In genomic region chr11:123193742-123194141, GRCh38 we compare ENCODE assay signal across 11 cellular contexts. TPM values are rescaled to one million over a fixed set of nuclear protein-coding genes. Genes with fewer than 3 reads are reported as not detected.
DNase-seq lines count a peak whose midpoint lies in the region; ATAC-seq and TF ChIP-seq lines count a peak whose summit lies in the region.
"Had no signal": no experiment of that assay in that cellular context is flagged by ENCODE, and none has a peak within 500 bp of the region (broad histone marks: within the 10 kb centered on the region; RNA-seq: fewer than 3 reads in every experiment).

No MANE protein-coding gene starts in this region.

- POLR2A ChIA-PET in naive thymus-derived CD8-positive, alpha-beta T cell (lab: Charles Lee) = no interaction called here

- H3K9me3 ChIP-seq in left ventricle myocardium inferior (replicated peaks) (no peaks in the 10 kb centered on the region), aorta (ENCODE audit: control insufficient read depth, low read length) (no peaks in the 10 kb centered on the region), thyroid gland (no peaks in the 10 kb centered on the region)

- no peaks in the 10 kb centered on the region for H3K36me3 Mint-ChIP-seq in naive thymus-derived CD8-positive, alpha-beta T cell

- H3K4me1 Mint-ChIP-seq in naive thymus-derived CD8-positive, alpha-beta T cell = peaks cover 18 to 38% (median 31%) of the 10 kb centered on the region in 4 donors

- H3K36me3 ChIP-seq in left ventricle myocardium inferior (no peaks in the 10 kb centered on the region), aorta (ENCODE audit: control insufficient read depth in 1 of 2, insufficient read depth in 2 of 2, low read length in 1 of 2) (no peaks in the 10 kb centered on the region), thyroid gland (no peaks in the 10 kb centered on the region)

- H3K27me3 Mint-ChIP-seq in naive thymus-derived CD8-positive, alpha-beta T cell = peaks cover 25 to 54% (median 41%) of the 10 kb centered on the region in 5 donors

- no peak for DNase-seq in left ventricle myocardium inferior
- no peak for DNase-seq in left ventricle myocardium superior
- no peak for DNase-seq in epithelial cell of prostate (ENCODE audit: low read depth, low spot score)
- no peak for DNase-seq in naive thymus-derived CD8-positive, alpha-beta T cell
- DNase-seq in aorta = no peak
- no peak for DNase-seq in thyroid gland
- DNase-seq in activated CD8-positive, alpha-beta memory T cell treated with anti-CD3 and anti-CD28 coated beads, Interleukin-2, amount 50 U/mL, for 48 hours = no peak
- DNase-seq: activated CD8-positive, alpha-beta T cell treated with anti-CD3 and anti-CD28 coated beads for 36 hours; NCI-H1436 had no signal

- no peak overlapping the region for H3K27ac Mint-ChIP-seq in naive thymus-derived CD8-positive, alpha-beta T cell
- H3K27ac Mint-ChIP-seq: activated CD8-positive, alpha-beta T cell treated with anti-CD3 and anti-CD28 coated beads for 36 hours had no signal

- peaks cover 100% of the 10 kb centered on the region for H3K27me3 ChIP-seq in left ventricle myocardium inferior (ENCODE audit: low read depth)
- no peaks in the 10 kb centered on the region for H3K27me3 ChIP-seq in aorta (ENCODE audit: control insufficient read depth in 1 of 2, insufficient read depth in 2 of 2, low read length in 1 of 2)
- H3K27me3 ChIP-seq in thyroid gland = no peaks in the 10 kb centered on the region

- H3K9me3 Mint-ChIP-seq in naive thymus-derived CD8-positive, alpha-beta T cell = peaks cover 0 to 5% (median 0%) of the 10 kb centered on the region in 9 donors
- H3K9me3 Mint-ChIP-seq: activated CD8-positive, alpha-beta T cell treated with anti-CD3 and anti-CD28 coated beads for 36 hours; central memory CD8-positive, alpha-beta T cell had no signal

- H3K4me3 ChIP-seq in left ventricle myocardium inferior (peak overlapping the region; percentile 62), aorta (ENCODE audit: low read length in 2 of 2) (peak overlapping the region; percentile 88 to 90), thyroid gland (replicated peaks in 1 of 3) (no peak overlapping the region)

- 11 to 14% methylated on average over 4 of the region's 4 CpGs for WGBS in aorta, 2 donors
- WGBS in thyroid gland, 2 donors = 63 to 70% methylated on average over 3 to 4 of the region's 4 CpGs

- H3K4me1 ChIP-seq in left ventricle myocardium inferior = peaks cover 20% of the 10 kb centered on the region
- peaks cover 0 to 7% of the 10 kb centered on the region in 2 donors for H3K4me1 ChIP-seq in aorta (ENCODE audit: control insufficient read depth in 1 of 2, insufficient read depth in 2 of 2, low read length in 2 of 2)
- peaks cover 0 to 10% of the 10 kb centered on the region in 2 donors for H3K4me1 ChIP-seq in thyroid gland

- H3K27ac ChIP-seq in left ventricle myocardium inferior (replicated peaks) (peak overlapping the region; percentile 63), epithelial cell of prostate (peak overlapping the region; percentile 47), aorta (ENCODE audit: low read depth in 1 of 2, low read length in 2 of 2) (peak overlapping the region; percentile 69 to 85), thyroid gland (no peak overlapping the region)

- intact Hi-C loops in left ventricle myocardium inferior (cut with micrococcal nuclease) (no loop called here), left ventricle myocardium superior (cut with micrococcal nuclease) (no loop called here), aorta (cut with DNase I) (loop anchor here (2.0 to 5.0 kb wide), 3 partner anchors 33 to 83 kb away; no protein-coding TSS in a partner anchor), thyroid gland (cut with DNase I) (no loop called here)

- no peak for TF ChIP-seq CTCF in left ventricle myocardium inferior (IDR thresholded peaks at IDR 0.05; ENCODE audit: borderline replicate concordance)
- TF ChIP-seq CTCF in thyroid gland (IDR thresholded peaks at IDR 0.05) = no peak

- peak overlapping the region in 6 of 10 donors; percentile 1 to 80 (median 48) for H3K4me3 Mint-ChIP-seq in naive thymus-derived CD8-positive, alpha-beta T cell
- H3K4me3 Mint-ChIP-seq: activated CD8-positive, alpha-beta T cell treated with anti-CD3 and anti-CD28 coated beads for 36 hours; central memory CD8-positive, alpha-beta T cell had no signal

- TF ChIP-seq POLR2A in thyroid gland (IDR thresholded peaks at IDR 0.05) = no peak

- no peak for ATAC-seq in left ventricle myocardium superior
- ATAC-seq in naive thymus-derived CD8-positive, alpha-beta T cell = no peak
- ATAC-seq in aorta (ENCODE audit: low FRiP score) = peak; percentile 14
- ATAC-seq in HG03342 (IDR thresholded peaks at IDR 0.05; ENCODE audit: unreplicated experiment) = no peak
- ATAC-seq: activated CD8-positive, alpha-beta T cell treated with anti-CD3 and anti-CD28 coated beads for 36 hours had no signal

RNA-seq across cellular contexts. Expression of gene CLMP, which starts 1.3 kb away (rescaled TPM):
- total RNA-seq in left ventricle myocardium inferior (3.4 TPM), left ventricle myocardium superior (4.9 TPM), aorta (100 to 1,000 TPM in 1 of 2 donors, 10 to 100 TPM in 1; 70.9 to 107 TPM), thyroid gland (10 to 100 TPM in 2 of 4 donors, 1 to 10 TPM in 2; 4.9 to 13.2 (median 9.3) TPM)
- under 1 TPM in 1 of 2 experiments, not detected in 1; 0.08 TPM for total RNA-seq in naive thymus-derived CD8-positive, alpha-beta T cell
- polyA plus RNA-seq in naive thymus-derived CD8-positive, alpha-beta T cell = under 1 TPM; 0.08 to 0.28 (median 0.12) TPM
- polyA plus RNA-seq in aorta = 10 to 100 TPM in 1 of 2 donors, 1 to 10 TPM in 1; 8.2 to 23.8 TPM

Comparison
In these comparisons a context has a peak if more than half of its experiments do, and no peak if none do; other contexts are left out.
1. H3K27ac ChIP-seq: peak in left ventricle myocardium inferior (single experiment), epithelial cell of prostate (single experiment) and aorta (2 of 2); none in thyroid gland (0 of 3).
2. H3K4me3 ChIP-seq: peak in left ventricle myocardium inferior (single experiment) and aorta (2 of 2); none in thyroid gland (0 of 3).
3. RNA of gene CLMP, which starts 1.3 kb away (total RNA-seq): 70.9 to 107 TPM in aorta; 4.9 to 13.2 TPM in thyroid gland, 4.9 TPM in left ventricle myocardium superior (single experiment), 3.4 TPM in left ventricle myocardium inferior (single experiment) and 0.08 TPM in naive thymus-derived CD8-positive, alpha-beta T cell; every median in the first group is over 4 times any median in the second.
4. intact Hi-C loops: an anchor here in aorta (2.0 to 5.0 kb wide); none called in left ventricle myocardium inferior, left ventricle myocardium superior and thyroid gland.